33 cellular contexts compared by ENCODE assay signal in genomic region chr7:158612546-158612945, GRCh38. TPM values are rescaled to one million over a fixed set of nuclear protein-coding genes. Genes with fewer than 3 reads are reported as not detected.
"Had no signal": no experiment of that assay in that cellular context is flagged by ENCODE, and none has a peak within 500 bp of the region (broad histone marks: within the 10 kb centered on the region; RNA-seq: fewer than 3 reads in every experiment).

No MANE protein-coding gene starts in this region.

- H3K27ac ChIP-seq: brain microvascular endothelial cell, gastroesophageal sphincter, neutrophil, ovary, prostate gland, sigmoid colon, thoracic aorta, uterus, VCaP had no signal

- ATAC-seq: effector memory CD8-positive, alpha-beta T cell; gastroesophageal sphincter; left colon; stimulated activated effector memory CD8-positive, alpha-beta T cell treated with anti-CD3 and anti-CD28 coated beads, Interleukin-12 subunit alpha, Interleukin-12 subunit beta, amount 100 ng/mL, for 72 hours had no signal

- DNase-seq: activated CD4-positive, alpha-beta T cell treated with anti-CD3 and anti-CD28 coated beads for 48 hours; activated CD4-positive, alpha-beta T cell treated with anti-CD3 and anti-CD28 coated beads, Interleukin-2, amount 50 U/mL, for 48 hours; activated CD8-positive, alpha-beta memory T cell treated with anti-CD3 and anti-CD28 coated beads for 24 hours; activated CD8-positive, alpha-beta memory T cell treated with anti-CD3 and anti-CD28 coated beads, Interleukin-2, amount 50 U/mL, for 4 hours; activated naive CD4-positive, alpha-beta T cell; activated T-cell treated with anti-CD3 and anti-CD28 coated beads, Interleukin-2, amount 50 U/mL, for 24 hours; amniotic stem cell; brain microvascular endothelial cell; cortex of kidney; effector memory CD8-positive, alpha-beta T cell; erythroblast; hippocampal formation; kidney; left colon; mammary epithelial cell; ovary; sigmoid colon; small intestine; stimulated activated CD4-positive, alpha-beta T cell treated with anti-CD3 and anti-CD28 coated beads, Interleukin-4, amount 100 ng/mL, for 24 hours; T-helper 9 cell; uterus had no signal

- H3K36me3 Mint-ChIP-seq: activated naive CD8-positive, alpha-beta T cell; type B pancreatic cell had no signal

- H3K4me1 Mint-ChIP-seq: nephron had no signal

- H3K9me3 ChIP-seq: gastroesophageal sphincter, neutrophil, ovary, prostate gland, sigmoid colon, thoracic aorta, uterus had no signal

- H3K4me1 ChIP-seq: gastroesophageal sphincter, prostate gland, sigmoid colon, uterus had no signal

- H3K4me3 ChIP-seq: gastroesophageal sphincter, ovary, prostate gland, sigmoid colon, thoracic aorta, uterus had no signal

- H3K27me3 ChIP-seq: brain microvascular endothelial cell, gastroesophageal sphincter, neutrophil, ovary, sigmoid colon, uterus had no signal

- H3K36me3 ChIP-seq: brain microvascular endothelial cell, ovary, prostate gland, sigmoid colon, thoracic aorta, uterus had no signal

- H3K9me3 Mint-ChIP-seq: activated T-cell treated with anti-CD3 and anti-CD28 coated beads, Interleukin-2, amount 50 U/mL, for 24 hours; effector memory CD8-positive, alpha-beta T cell; nephron; stimulated activated effector memory CD8-positive, alpha-beta T cell treated with anti-CD3 and anti-CD28 coated beads, Interleukin-12 subunit alpha, Interleukin-12 subunit beta, amount 100 ng/mL, for 72 hours; stimulated activated naive CD8-positive, alpha-beta T cell treated with anti-CD3 and anti-CD28 coated beads, Interleukin-15, Interleukin-2, amounts not matched to agents 100 ng/mL and 50 ng/mL, for 24 hours; type B pancreatic cell had no signal

- H3K27ac Mint-ChIP-seq: activated naive CD8-positive, alpha-beta T cell; activated T-cell treated with anti-CD3 and anti-CD28 coated beads, Interleukin-2, amount 50 U/mL, for 24 hours; effector memory CD8-positive, alpha-beta T cell; nephron; stimulated activated effector memory CD8-positive, alpha-beta T cell treated with anti-CD3 and anti-CD28 coated beads, Interleukin-12 subunit alpha, Interleukin-12 subunit beta, amount 100 ng/mL, for 72 hours; stimulated activated naive CD8-positive, alpha-beta T cell treated with anti-CD3 and anti-CD28 coated beads, Interleukin-15, Interleukin-2, amounts not matched to agents 100 ng/mL and 50 ng/mL, for 24 hours; type B pancreatic cell had no signal

- H3K27me3 Mint-ChIP-seq: activated naive CD8-positive, alpha-beta T cell; activated T-cell treated with anti-CD3 and anti-CD28 coated beads, Interleukin-2, amount 50 U/mL, for 24 hours; effector memory CD8-positive, alpha-beta T cell; stimulated activated naive CD8-positive, alpha-beta T cell treated with anti-CD3 and anti-CD28 coated beads, Interleukin-15, Interleukin-2, amounts not matched to agents 100 ng/mL and 50 ng/mL, for 24 hours; type B pancreatic cell had no signal

- FAIRE-seq: astrocyte, kidney, small intestine, TTC549 had no signal

- H3K4me3 Mint-ChIP-seq: activated naive CD8-positive, alpha-beta T cell; activated T-cell treated with anti-CD3 and anti-CD28 coated beads, Interleukin-2, amount 50 U/mL, for 24 hours; effector memory CD8-positive, alpha-beta T cell; nephron; stimulated activated effector memory CD8-positive, alpha-beta T cell treated with anti-CD3 and anti-CD28 coated beads, Interleukin-12 subunit alpha, Interleukin-12 subunit beta, amount 100 ng/mL, for 72 hours; stimulated activated naive CD8-positive, alpha-beta T cell treated with anti-CD3 and anti-CD28 coated beads, Interleukin-15, Interleukin-2, amounts not matched to agents 100 ng/mL and 50 ng/mL, for 24 hours; type B pancreatic cell had no signal

RNA-seq across cellular contexts. Expression of gene PTPRN2, which starts 24.9 kb away (rescaled TPM):
- polyA plus RNA-seq: mammary epithelial cell had no signal
